ENCODE assay signal across 1 cellular context in the genomic region with DNA sequence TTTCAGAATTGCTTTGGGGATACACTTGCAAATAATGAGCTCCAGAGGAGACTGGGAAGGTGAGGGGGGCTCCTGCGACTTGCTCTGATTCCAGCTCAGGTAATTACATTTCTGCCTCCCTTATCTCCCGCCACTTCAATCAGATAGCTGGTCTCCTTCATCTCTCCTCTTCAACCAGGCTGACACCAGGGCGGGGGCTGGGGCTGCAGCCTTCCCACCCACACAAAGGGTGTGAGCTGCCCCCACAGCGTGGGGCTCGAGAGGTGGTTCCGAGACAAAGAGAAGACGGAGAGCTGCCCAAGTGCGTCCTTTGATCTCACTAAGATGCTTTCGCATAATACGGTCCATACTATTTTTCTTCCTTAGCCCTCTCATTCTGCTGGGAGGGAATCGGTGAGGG.
TF ChIP-seq lines count a peak whose summit lies in the region.

No MANE protein-coding gene starts in this region.

TF ChIP-seq in K562, 482 proteins besides CTCF, POLR2A, EP300 and RAD21 (continued from another document):
- TF ChIP-seq, protein P1, sequence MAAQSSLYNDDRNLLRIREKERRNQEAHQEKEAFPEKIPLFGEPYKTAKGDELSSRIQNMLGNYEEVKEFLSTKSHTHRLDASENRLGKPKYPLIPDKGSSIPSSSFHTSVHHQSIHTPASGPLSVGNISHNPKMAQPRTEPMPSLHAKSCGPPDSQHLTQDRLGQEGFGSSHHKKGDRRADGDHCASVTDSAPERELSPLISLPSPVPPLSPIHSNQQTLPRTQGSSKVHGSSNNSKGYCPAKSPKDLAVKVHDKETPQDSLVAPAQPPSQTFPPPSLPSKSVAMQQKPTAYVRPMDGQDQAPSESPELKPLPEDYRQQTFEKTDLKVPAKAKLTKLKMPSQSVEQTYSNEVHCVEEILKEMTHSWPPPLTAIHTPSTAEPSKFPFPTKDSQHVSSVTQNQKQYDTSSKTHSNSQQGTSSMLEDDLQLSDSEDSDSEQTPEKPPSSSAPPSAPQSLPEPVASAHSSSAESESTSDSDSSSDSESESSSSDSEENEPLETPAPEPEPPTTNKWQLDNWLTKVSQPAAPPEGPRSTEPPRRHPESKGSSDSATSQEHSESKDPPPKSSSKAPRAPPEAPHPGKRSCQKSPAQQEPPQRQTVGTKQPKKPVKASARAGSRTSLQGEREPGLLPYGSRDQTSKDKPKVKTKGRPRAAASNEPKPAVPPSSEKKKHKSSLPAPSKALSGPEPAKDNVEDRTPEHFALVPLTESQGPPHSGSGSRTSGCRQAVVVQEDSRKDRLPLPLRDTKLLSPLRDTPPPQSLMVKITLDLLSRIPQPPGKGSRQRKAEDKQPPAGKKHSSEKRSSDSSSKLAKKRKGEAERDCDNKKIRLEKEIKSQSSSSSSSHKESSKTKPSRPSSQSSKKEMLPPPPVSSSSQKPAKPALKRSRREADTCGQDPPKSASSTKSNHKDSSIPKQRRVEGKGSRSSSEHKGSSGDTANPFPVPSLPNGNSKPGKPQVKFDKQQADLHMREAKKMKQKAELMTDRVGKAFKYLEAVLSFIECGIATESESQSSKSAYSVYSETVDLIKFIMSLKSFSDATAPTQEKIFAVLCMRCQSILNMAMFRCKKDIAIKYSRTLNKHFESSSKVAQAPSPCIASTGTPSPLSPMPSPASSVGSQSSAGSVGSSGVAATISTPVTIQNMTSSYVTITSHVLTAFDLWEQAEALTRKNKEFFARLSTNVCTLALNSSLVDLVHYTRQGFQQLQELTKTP (IDR thresholded peaks at IDR 0.05; ENCODE audit: low read depth in 1 of 2, partially characterized antibody in 2 of 2): no peak
- no peak for TF ChIP-seq ZFX (CRISPR knock-in tag; IDR thresholded peaks at IDR 0.05)
- TF ChIP-seq ELF1 (tag; IDR thresholded peaks at IDR 0.05): no peak
- no peak for TF ChIP-seq SP2 (IDR thresholded peaks at IDR 0.05; ENCODE audit: extremely low read depth, low read depth, low read length, poor library complexity, severe bottlenecking)
- TF ChIP-seq ZNF282 (CRISPR knock-in tag; IDR thresholded peaks at IDR 0.05): no peak
